Comparison of ENCODE assay signal across 23 cellular contexts in genomic region chr17:77636835-77637806, GRCh38.
"Had no signal": no experiment of that assay in that cellular context is flagged by ENCODE, and none has a peak within 500 bp of the region (broad histone marks: within the 10 kb centered on the region; RNA-seq: fewer than 3 reads in every experiment).

No MANE protein-coding gene starts in this region.

- H3K4me1 Mint-ChIP-seq: natural killer cell had no signal

- H3K4me3 Mint-ChIP-seq: activated naive CD8-positive, alpha-beta T cell treated with anti-CD3 and anti-CD28 coated beads for 36 hours; activated T-cell treated with anti-CD3 and anti-CD28 coated beads, Interleukin-2, amount 50 U/mL, for 4 hours; natural killer cell; stimulated activated effector memory CD8-positive, alpha-beta T cell treated with anti-CD3 and anti-CD28 coated beads, Interleukin-12 subunit alpha, Interleukin-12 subunit beta, amount 100 ng/mL, for 72 hours; stimulated activated naive CD8-positive, alpha-beta T cell treated with anti-CD3 and anti-CD28 coated beads, Interleukin-15, amount 100 ng/mL, for 72 hours; WTC11 had no signal

- H3K27me3 ChIP-seq: cardiac muscle cell, right lobe of liver had no signal

- ATAC-seq: activated T-cell treated with anti-CD3 and anti-CD28 coated beads, Interleukin-2, amount 50 U/mL, for 4 hours; gastrocnemius medialis; left ventricle myocardium superior; right lobe of liver; stimulated activated effector memory CD8-positive, alpha-beta T cell treated with anti-CD3 and anti-CD28 coated beads, Interleukin-12 subunit alpha, Interleukin-12 subunit beta, amount 100 ng/mL, for 72 hours; stimulated activated naive CD8-positive, alpha-beta T cell treated with anti-CD3 and anti-CD28 coated beads, Interleukin-15, amount 100 ng/mL, for 72 hours; WTC11 had no signal

- H3K36me3 Mint-ChIP-seq: natural killer cell; stimulated activated effector memory CD8-positive, alpha-beta T cell treated with anti-CD3 and anti-CD28 coated beads, Interleukin-12 subunit alpha, Interleukin-12 subunit beta, amount 100 ng/mL, for 72 hours; WTC11 had no signal

- H3K27ac ChIP-seq: cardiac muscle cell, esophagus squamous epithelium, gastrocnemius medialis, right lobe of liver, skin epidermis, tibial artery had no signal

- H3K4me3 ChIP-seq: cardiac muscle cell, esophagus squamous epithelium, gastrocnemius medialis, right lobe of liver, skin epidermis, tibial artery had no signal

- DNase-seq: activated CD8-positive, alpha-beta memory T cell treated with anti-CD3 and anti-CD28 coated beads for 24 hours; activated CD8-positive, alpha-beta memory T cell treated with anti-CD3 and anti-CD28 coated beads, Interleukin-2, amount 50 U/mL, for 4 hours; activated naive CD4-positive, alpha-beta T cell; activated naive CD8-positive, alpha-beta T cell treated with anti-CD3 and anti-CD28 coated beads for 36 hours; activated T-cell treated with anti-CD3 and anti-CD28 coated beads, Interleukin-2, amount 50 U/mL, for 4 hours; dermis blood vessel endothelial cell; effector memory CD4-positive, alpha-beta T cell; esophagus squamous epithelium; gastrocnemius medialis; left ventricle myocardium superior; mammary epithelial cell; midbrain; natural killer cell; stimulated activated CD4-positive, alpha-beta T cell treated with anti-CD3 and anti-CD28 coated beads, Interleukin-2, amount 100 ng/mL, for 24 hours; stimulated activated naive CD8-positive, alpha-beta T cell treated with anti-CD3 and anti-CD28 coated beads, Interleukin-15, amount 100 ng/mL, for 72 hours; T-helper 9 cell; tibial artery had no signal

- H3K27me3 Mint-ChIP-seq: stimulated activated naive CD8-positive, alpha-beta T cell treated with anti-CD3 and anti-CD28 coated beads, Interleukin-15, amount 100 ng/mL, for 72 hours had no signal

- H3K9me3 ChIP-seq: esophagus squamous epithelium, gastrocnemius medialis, right lobe of liver, tibial artery had no signal

- H3K27ac Mint-ChIP-seq: activated naive CD8-positive, alpha-beta T cell treated with anti-CD3 and anti-CD28 coated beads for 36 hours; activated T-helper 2 cell treated with anti-CD3 and anti-CD28 coated beads, Interferon-gamma antibody, Interleukin-2, Interleukin-4, amounts not matched to agents 10 μg/mL and 5 μg/mL and 100 μg/mL, durations not matched to agents 14 hours and 24 hours and 36 hours; natural killer cell; stimulated activated effector memory CD8-positive, alpha-beta T cell treated with anti-CD3 and anti-CD28 coated beads, Interleukin-12 subunit alpha, Interleukin-12 subunit beta, amount 100 ng/mL, for 72 hours; stimulated activated naive CD8-positive, alpha-beta T cell treated with anti-CD3 and anti-CD28 coated beads, Interleukin-15, amount 100 ng/mL, for 72 hours; WTC11 had no signal

- H3K36me3 ChIP-seq: cardiac muscle cell, esophagus squamous epithelium, gastrocnemius medialis, right lobe of liver, tibial artery had no signal

- H3K9me3 Mint-ChIP-seq: activated naive CD8-positive, alpha-beta T cell treated with anti-CD3 and anti-CD28 coated beads for 36 hours; activated T-cell treated with anti-CD3 and anti-CD28 coated beads, Interleukin-2, amount 50 U/mL, for 4 hours; activated T-helper 2 cell treated with anti-CD3 and anti-CD28 coated beads, Interferon-gamma antibody, Interleukin-2, Interleukin-4, amounts not matched to agents 10 μg/mL and 5 μg/mL and 100 μg/mL, durations not matched to agents 14 hours and 24 hours and 36 hours; natural killer cell; stimulated activated effector memory CD8-positive, alpha-beta T cell treated with anti-CD3 and anti-CD28 coated beads, Interleukin-12 subunit alpha, Interleukin-12 subunit beta, amount 100 ng/mL, for 72 hours; stimulated activated naive CD8-positive, alpha-beta T cell treated with anti-CD3 and anti-CD28 coated beads, Interleukin-15, amount 100 ng/mL, for 72 hours; WTC11 had no signal
